ENCODE assay signal across 8 cellular contexts in the genomic region with DNA sequence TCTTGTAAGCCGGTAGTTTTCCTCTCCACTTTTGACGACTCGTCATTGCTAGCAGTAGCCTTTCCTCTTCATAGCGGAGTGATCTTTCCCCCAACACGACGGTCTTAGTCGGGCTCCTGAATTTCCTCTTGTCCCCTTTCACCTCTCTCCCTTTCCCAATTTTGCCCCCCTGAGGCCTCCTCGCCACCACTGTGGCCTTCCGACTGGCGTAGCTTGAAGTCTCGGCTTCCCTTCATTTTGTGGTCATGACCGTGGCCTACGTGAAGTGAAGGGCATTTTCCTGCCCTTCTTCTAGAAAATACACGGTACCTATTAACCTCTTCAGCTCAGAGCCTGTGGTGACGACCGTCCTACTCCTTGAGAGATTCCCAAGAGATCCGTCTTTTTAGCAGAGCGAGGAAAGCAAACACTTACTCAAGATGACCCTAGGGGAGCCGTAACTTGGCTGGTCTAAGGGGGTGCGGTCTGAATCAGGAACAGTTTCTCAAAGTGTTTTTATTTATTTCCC. TPM values are rescaled to one million over a fixed set of nuclear protein-coding genes. Genes with fewer than 3 reads are reported as not detected.
DNase-seq lines count a peak whose midpoint lies in the region; ATAC-seq and TF ChIP-seq lines count a peak whose summit lies in the region.

No MANE protein-coding gene starts in this region.

- no peak for DNase-seq in activated CD4-positive, alpha-beta T cell treated with anti-CD3 and anti-CD28 coated beads for 36 hours
- no peak for DNase-seq in activated CD4-positive, alpha-beta T cell treated with anti-CD3 and anti-CD28 coated beads for 48 hours
- peak; percentile 48 for DNase-seq in NCI-H460 (ENCODE audit: extremely low read depth, low read depth)
- peak; percentile 45 for DNase-seq in MCF 10A (ENCODE audit: unreplicated experiment)
- DNase-seq in kidney tubule cell (ENCODE audit: low spot score) = peak; percentile 50
- DNase-seq in stomach = no peak
- DNase-seq in stimulated activated naive CD4-positive, alpha-beta T cell treated with Interleukin-2 at 50 U/mL for 16 hours (lab: John Stamatoyannopoulos, UW) = no peak

- H3K27ac ChIP-seq in stomach = peak overlapping the region; percentile 99 to 100 (median 100)

- peaks cover 17 to 29% (median 25%) of the 10 kb centered on the region in 4 donors for H3K36me3 ChIP-seq in stomach

- peak overlapping the region; percentile 59 to 98 (median 84) for H3K4me3 ChIP-seq in stomach

- CTCF ChIA-PET in activated CD4-positive, alpha-beta T cell treated with anti-CD3 and anti-CD28 coated beads for 36 hours (lab: Charles Lee) = interaction anchor here (1.1 kb wide), 1 partner anchor 16 kb away, joined by 3 read pairs; no protein-coding TSS in a partner anchor
- CTCF ChIA-PET in MCF 10A (lab: Yijun Ruan, JAX) = no interaction called here

- H3K9me3 ChIP-seq in stomach = no peaks in the 10 kb centered on the region

- intact Hi-C loops in activated CD4-positive, alpha-beta T cell treated with anti-CD3 and anti-CD28 coated beads for 36 hours (cut with DNase I, micrococcal nuclease) = loop anchor here (1.0 to 5.0 kb wide), 9 partner anchors 56 to 1146 kb away; a partner anchor contains a TSS
- intact Hi-C loops in MCF 10A (cut with micrococcal nuclease) = loop anchor here (5.0 kb wide), 1 partner anchor 244 kb away; no protein-coding TSS in a partner anchor
- intact Hi-C loops in stomach (cut with DNase I; ENCODE audit: low total_unique reads) = no loop called here

- peak overlapping the region; percentile 95 for H3K27ac Mint-ChIP-seq in activated CD4-positive, alpha-beta T cell treated with anti-CD3 and anti-CD28 coated beads for 36 hours
- peak overlapping the region; percentile 98 for H3K27ac Mint-ChIP-seq in MCF 10A (ENCODE audit: low read depth, unreplicated experiment)

- peak overlapping the region; percentile 92 for H3K4me3 Mint-ChIP-seq in activated CD4-positive, alpha-beta T cell treated with anti-CD3 and anti-CD28 coated beads for 36 hours
- peak overlapping the region; percentile 95 for H3K4me3 Mint-ChIP-seq in MCF 10A (ENCODE audit: unreplicated experiment)

- H3K27me3 Mint-ChIP-seq in activated CD4-positive, alpha-beta T cell treated with anti-CD3 and anti-CD28 coated beads for 36 hours = no peaks in the 10 kb centered on the region
- H3K27me3 Mint-ChIP-seq in MCF 10A (ENCODE audit: insufficient read depth, unreplicated experiment) = no peaks in the 10 kb centered on the region

- peaks cover 35% of the 10 kb centered on the region for H3K36me3 Mint-ChIP-seq in activated CD4-positive, alpha-beta T cell treated with anti-CD3 and anti-CD28 coated beads for 36 hours (ENCODE audit: low read depth)
- peaks cover 33% of the 10 kb centered on the region for H3K36me3 Mint-ChIP-seq in MCF 10A (ENCODE audit: insufficient read depth, unreplicated experiment)

- no peak for TF ChIP-seq POLR2A in stomach (IDR thresholded peaks at IDR 0.05)

- WGBS in stomach, 5 donors = 0 to 1% (median 0%) methylated on average over 20 of the region's 20 CpGs

- H3K27me3 ChIP-seq in stomach = no peaks in the 10 kb centered on the region

- TF ChIP-seq EP300 in stomach (IDR thresholded peaks at IDR 0.05) = no peak

- BruUV-seq in MCF 10A (replicated peaks; lab: Mats Ljungman, UMichigan) = no TSS peak

- POLR2A ChIA-PET in activated CD4-positive, alpha-beta T cell treated with anti-CD3 and anti-CD28 coated beads for 36 hours (lab: Charles Lee) = interaction anchor here (1.0 to 1.1 kb wide), 2 partner anchors 10 to 15 kb away, joined by 4 read pairs; no protein-coding TSS in a partner anchor
- POLR2A ChIA-PET in MCF 10A (lab: Yijun Ruan, JAX) = interaction anchor here (0.6 to 7.5 kb wide), 16 partner anchors 9 to 661 kb away, joined by 3 to 114 read pairs (median 6); a partner anchor contains a TSS

- H3K4me1 ChIP-seq in stomach = peaks cover 19 to 69% (median 36%) of the 10 kb centered on the region in 4 donors

- ATAC-seq in activated CD4-positive, alpha-beta T cell treated with anti-CD3 and anti-CD28 coated beads for 36 hours = no peak
- ATAC-seq in HG02763 (IDR thresholded peaks at IDR 0.05; ENCODE audit: unreplicated experiment) = no peak

- no peaks in the 10 kb centered on the region for H3K9me3 Mint-ChIP-seq in activated CD4-positive, alpha-beta T cell treated with anti-CD3 and anti-CD28 coated beads for 36 hours (ENCODE audit: low read depth)
- no peaks in the 10 kb centered on the region for H3K9me3 Mint-ChIP-seq in MCF 10A (ENCODE audit: unreplicated experiment)

- H3K4me1 Mint-ChIP-seq in activated CD4-positive, alpha-beta T cell treated with anti-CD3 and anti-CD28 coated beads for 36 hours = peaks cover 41% of the 10 kb centered on the region
- H3K4me1 Mint-ChIP-seq in MCF 10A (ENCODE audit: insufficient read depth, unreplicated experiment) = peaks cover 27% of the 10 kb centered on the region

- TF ChIP-seq CTCF in MCF 10A (IDR thresholded peaks at IDR 0.05; ENCODE audit: unreplicated experiment) (no peak), stomach (IDR thresholded peaks at IDR 0.05) (no peak)

RNA-seq across cellular contexts. Expression of a gene that starts 0.8 kb away (rescaled TPM):
- 100 to 1,000 TPM; 165 to 167 TPM for total RNA-seq in activated CD4-positive, alpha-beta T cell treated with anti-CD3 and anti-CD28 coated beads for 36 hours
- total RNA-seq in NCI-H460 (2014; rRNA removed; shearing (Covaris generic)) = 397 and 413 TPM in 2 replicates
- 273 and 471 TPM in 2 replicates for polyA plus RNA-seq in NCI-H460 (2014; cell fraction: nucleus; rRNA removed)
- total RNA-seq in MCF 10A (2022) (264 and 271 TPM in 2 replicates), stomach (100 to 1,000 TPM in 3 of 5 donors, 10 to 100 TPM in 2; 22.6 to 323 (median 154) TPM)
- polyA plus RNA-seq in stomach = 10 to 100 TPM; 38.9 to 89.5 (median 71.2) TPM

RNA-seq across cellular contexts. Expression of a gene that starts 55.7 kb away (rescaled TPM):
- total RNA-seq in activated CD4-positive, alpha-beta T cell treated with anti-CD3 and anti-CD28 coated beads for 36 hours = 10 to 100 TPM; 14.0 to 17.6 TPM
- total RNA-seq in NCI-H460 (2014; rRNA removed; shearing (Covaris generic)) = 13.8 and 18.7 TPM in 2 replicates
- 13.9 and 16.3 TPM in 2 replicates for polyA plus RNA-seq in NCI-H460 (2014; cell fraction: nucleus; rRNA removed)
- total RNA-seq in MCF 10A (2022) = 38.4 and 75.6 TPM in 2 replicates
- total RNA-seq in stomach = 10 to 100 TPM in 4 of 5 donors, 1 to 10 TPM in 1; 8.2 to 99.1 (median 76.3) TPM
- polyA plus RNA-seq in stomach = 10 to 100 TPM; 20.3 to 49.7 (median 35.3) TPM

Comparison
In these comparisons a context has a peak if more than half of its experiments do, and no peak if none do; other contexts are left out.
1. DNase-seq: peak in NCI-H460 (single experiment), MCF 10A (single experiment) and kidney tubule cell (single experiment); none in activated CD4-positive, alpha-beta T cell treated with anti-CD3 and anti-CD28 coated beads for 36 hours (single experiment), activated CD4-positive, alpha-beta T cell treated with anti-CD3 and anti-CD28 coated beads for 48 hours (single experiment), stomach (single experiment) and stimulated activated naive CD4-positive, alpha-beta T cell treated with Interleukin-2 at 50 U/mL for 16 hours (single experiment).